Comparison of ENCODE assay signal across 7 cellular contexts in the genomic region with DNA sequence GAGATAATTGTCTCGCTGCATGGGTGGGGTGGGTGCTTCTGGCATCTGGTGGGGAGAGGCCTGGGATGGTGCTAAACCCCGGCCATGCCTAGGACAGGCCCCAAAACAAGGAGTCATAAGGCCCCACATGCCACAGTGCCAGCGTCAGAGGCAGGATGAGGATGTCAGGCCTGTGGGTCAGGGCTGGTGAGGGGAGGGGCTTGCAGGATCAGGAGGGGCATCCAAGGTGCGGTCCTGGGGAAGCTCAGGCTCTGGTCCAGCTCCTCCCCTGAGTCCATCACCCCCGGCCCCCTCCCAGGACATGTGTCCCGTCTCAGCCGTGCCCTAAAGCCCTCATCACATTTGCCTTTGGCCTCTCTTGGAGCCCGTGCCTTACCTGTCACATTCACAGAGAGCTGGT. TPM values are rescaled to one million over a fixed set of nuclear protein-coding genes. Genes with fewer than 3 reads are reported as not detected.
"Had no signal": no experiment of that assay in that cellular context is flagged by ENCODE, and none has a peak within 500 bp of the region (broad histone marks: within the 10 kb centered on the region; RNA-seq: fewer than 3 reads in every experiment).

No MANE protein-coding gene starts in this region.

RNA-seq across cellular contexts. Expression of a gene that starts 0.7 kb away (rescaled TPM):
- total RNA-seq: Right ventricle myocardium superior, SJCRH30 had no signal

RNA-seq across cellular contexts. Expression of a gene that starts 22.6 kb away (rescaled TPM):
- total RNA-seq: activated CD4-positive, alpha-beta memory T cell treated with anti-CD3 and anti-CD28 coated beads for 36 hours; activated naive CD8-positive, alpha-beta T cell treated with anti-CD3 and anti-CD28 coated beads for 36 hours; aorta; breast epithelium; cerebellum; Right ventricle myocardium superior; SJCRH30 had no signal

RNA-seq across cellular contexts. Expression of a gene that starts 30.5 kb away (rescaled TPM):
- total RNA-seq: activated CD4-positive, alpha-beta memory T cell treated with anti-CD3 and anti-CD28 coated beads for 36 hours; activated naive CD8-positive, alpha-beta T cell treated with anti-CD3 and anti-CD28 coated beads for 36 hours; cerebellum; SJCRH30 had no signal

RNA-seq across cellular contexts. Expression of a gene that starts 42.7 kb away (rescaled TPM):
- total RNA-seq: activated CD4-positive, alpha-beta memory T cell treated with anti-CD3 and anti-CD28 coated beads for 36 hours; activated naive CD8-positive, alpha-beta T cell treated with anti-CD3 and anti-CD28 coated beads for 36 hours; SJCRH30 had no signal
